In the genomic region with DNA sequence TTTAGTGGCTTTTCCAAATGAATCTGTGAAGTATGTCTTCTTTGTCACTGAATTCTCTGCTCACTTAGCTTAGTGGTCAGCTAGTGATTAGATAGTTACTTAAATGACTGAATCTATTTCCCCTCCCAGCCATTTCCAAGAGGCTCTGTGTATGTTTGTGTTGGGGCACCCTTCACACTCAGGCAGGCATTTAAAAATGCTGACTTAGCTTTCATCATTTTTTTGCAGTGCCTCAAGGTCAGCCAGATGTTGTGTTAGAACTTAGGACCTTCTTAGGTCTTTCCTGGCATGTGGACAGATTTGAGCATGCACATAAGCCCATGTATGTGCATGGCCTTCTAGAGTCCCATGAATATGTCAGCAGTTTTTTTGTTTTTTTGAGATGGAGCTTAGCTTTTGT, we compare ENCODE assay signal across 24 cellular contexts. TPM values are rescaled to one million over a fixed set of nuclear protein-coding genes. Genes with fewer than 3 reads are reported as not detected.
A peak's percentile ranks its signal among the peaks of the same experiment; 100 is the strongest.
DNase-seq lines count a peak whose midpoint lies in the region; ATAC-seq, FAIRE-seq and TF ChIP-seq lines count a peak whose summit lies in the region.
"Had no signal": no experiment of that assay in that cellular context is flagged by ENCODE, and none has a peak within 500 bp of the region (broad histone marks: within the 10 kb centered on the region; RNA-seq: fewer than 3 reads in every experiment).

No MANE protein-coding gene starts in this region.

- CTCF ChIA-PET in A549 (lab: Yijun Ruan, JAX), result interaction anchor here (0.7 to 1.4 kb wide), 2 partner anchors 17 to 35 kb away, joined by 3 to 4 read pairs; no protein-coding TSS in a partner anchor

- no peaks in the 10 kb centered on the region for H3K4me1 ChIP-seq in A549
- peaks cover 6% of the 10 kb centered on the region; the same call in 1 of the 2 replicates for H3K4me1 ChIP-seq in BLaER1
- no peaks in the 10 kb centered on the region for H3K4me1 ChIP-seq in trophoblast cell (ENCODE audit: control insufficient read depth in 1 of 2, insufficient read depth in 2 of 2, low read length in 2 of 2)

- H3K4me3 ChIP-seq in A549 (no peak overlapping the region), BLaER1 (no peak overlapping the region), trophoblast cell (ENCODE audit: low read depth, low read length) (no peak overlapping the region)
- H3K4me3 ChIP-seq: GM12878 had no signal

- no peak overlapping the region for H3K27ac ChIP-seq in A549
- H3K27ac ChIP-seq in BLaER1, result no peak overlapping the region
- no peak overlapping the region for H3K27ac ChIP-seq in trophoblast cell (ENCODE audit: low read depth, low read length)

- POLR2A ChIA-PET in A549 (lab: Yijun Ruan, JAX), result no interaction called here

- no peak overlapping the region for H3K4ac ChIP-seq in trophoblast cell (ENCODE audit: low read depth, low read length)

- H3K27me3 ChIP-seq in BLaER1 (no peaks in the 10 kb centered on the region), trophoblast cell (ENCODE audit: insufficient read depth, low read length) (no peaks in the 10 kb centered on the region)

- DNase-seq in A549 (ENCODE audit: low read depth in 1 of 2, low spot score in 1 of 2), result no peak
- peak; percentile 23 for DNase-seq in RPMI8226
- DNase-seq in trophoblast cell, result no peak
- no peak for DNase-seq in activated naive CD4-positive, alpha-beta T cell treated with Interleukin-2 at 50 U/mL for 16 hours
- DNase-seq: 8988T; AML-193; C1 segment of cervical spinal cord; CD4-positive, alpha-beta memory T cell; CD4-positive, CD25-positive, alpha-beta regulatory T cell; CD8-positive, alpha-beta memory T cell; COR-L47; DMS 273 treated with DMSO at 0.1 percent for 48 hours; DMS153; DMS53; DMS79; DND-41; EL; GDM1 had no signal

- no peak overlapping the region for H3K14ac ChIP-seq in trophoblast cell (ENCODE audit: low read length)

- H3K9me3 ChIP-seq in A549 (peaks cover 8% of the 10 kb centered on the region; the same call in 1 of the 3 replicates), BLaER1 (peaks cover 16% of the 10 kb centered on the region), trophoblast cell (ENCODE audit: insufficient read depth, low read depth, low read length) (no peaks in the 10 kb centered on the region)

- no peak overlapping the region for H4K12ac ChIP-seq in trophoblast cell (ENCODE audit: low read depth, low read length)

- H2AK5ac ChIP-seq in trophoblast cell (ENCODE audit: low read length), result no peak overlapping the region

- TF ChIP-seq RAD21 in A549 (conservative IDR thresholded peaks at IDR 0.05 in 1 of 2, IDR thresholded peaks at IDR 0.05 in 1 of 2), result no peak

- no peak overlapping the region for H2BK120ac ChIP-seq in trophoblast cell (ENCODE audit: insufficient read depth, low read length, poor library complexity)

- H3K79me1 ChIP-seq in trophoblast cell (ENCODE audit: low read length), result no peaks in the 10 kb centered on the region

- H3K23ac ChIP-seq in trophoblast cell (ENCODE audit: low read length), result no peak overlapping the region

- no peak overlapping the region for H2AFZ ChIP-seq in trophoblast cell (ENCODE audit: insufficient read depth, low read length, poor library complexity)

- TF ChIP-seq CTCF in A549 (IDR thresholded peaks at IDR 0.05), result no peak

- no peak overlapping the region for H3K18ac ChIP-seq in trophoblast cell (ENCODE audit: low read length)

- no peak for TF ChIP-seq POLR2A in A549 (IDR thresholded peaks at IDR 0.05; ENCODE audit: low read length)

- H2BK12ac ChIP-seq in trophoblast cell (ENCODE audit: low read length), result no peak overlapping the region

- no peak overlapping the region for H4K91ac ChIP-seq in trophoblast cell (ENCODE audit: low read depth, low read length)

- H3K4me2 ChIP-seq in A549 (no peak overlapping the region), BLaER1 (peak overlapping the region; percentile 18; the same call in 1 of the 2 replicates), trophoblast cell (ENCODE audit: low read length) (no peak overlapping the region)

- H4K8ac ChIP-seq in trophoblast cell (ENCODE audit: low read depth, low read length), result no peak overlapping the region

- H2BK5ac ChIP-seq in trophoblast cell (ENCODE audit: low read depth, low read length, poor library complexity), result no peak overlapping the region

- H3K36me3 ChIP-seq in BLaER1, result no peaks in the 10 kb centered on the region
- H3K36me3 ChIP-seq in trophoblast cell (ENCODE audit: control insufficient read depth in 1 of 2, insufficient read depth in 2 of 2, low read length in 2 of 2), result no peaks in the 10 kb centered on the region

- FAIRE-seq in A549 (lab: Jason Lieb, UNC), result no peak
- FAIRE-seq: A204.1, GM12878, GM12892, GM18507 had no signal

- H3K9ac ChIP-seq in BLaER1 (no peak overlapping the region), trophoblast cell (ENCODE audit: low read length) (no peak overlapping the region)

- H3K79me2 ChIP-seq in trophoblast cell (ENCODE audit: control insufficient read depth, insufficient read depth, low read length, poor library complexity), result no peaks in the 10 kb centered on the region

- H4K20me1 ChIP-seq in BLaER1, result no peaks in the 10 kb centered on the region

- ATAC-seq in A549 (no peak), GM21619 (IDR thresholded peaks at IDR 0.05; ENCODE audit: unreplicated experiment) (no peak)
- ATAC-seq: GM12878 had no signal

- no peak for TF ChIP-seq EP300 in A549 (IDR thresholded peaks at IDR 0.05)

TF ChIP-seq in A549, 52 proteins besides CTCF, POLR2A, EP300 and RAD21:
- TF ChIP-seq, protein P1, sequence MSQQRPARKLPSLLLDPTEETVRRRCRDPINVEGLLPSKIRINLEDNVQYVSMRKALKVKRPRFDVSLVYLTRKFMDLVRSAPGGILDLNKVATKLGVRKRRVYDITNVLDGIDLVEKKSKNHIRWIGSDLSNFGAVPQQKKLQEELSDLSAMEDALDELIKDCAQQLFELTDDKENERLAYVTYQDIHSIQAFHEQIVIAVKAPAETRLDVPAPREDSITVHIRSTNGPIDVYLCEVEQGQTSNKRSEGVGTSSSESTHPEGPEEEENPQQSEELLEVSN (IDR thresholded peaks at IDR 0.05; ENCODE audit: borderline replicate concordance, low read depth), result no peak
- no peak for TF ChIP-seq RNF2 (IDR thresholded peaks at IDR 0.05; ENCODE audit: borderline replicate concordance, low read depth)
- TF ChIP-seq, protein P2, sequence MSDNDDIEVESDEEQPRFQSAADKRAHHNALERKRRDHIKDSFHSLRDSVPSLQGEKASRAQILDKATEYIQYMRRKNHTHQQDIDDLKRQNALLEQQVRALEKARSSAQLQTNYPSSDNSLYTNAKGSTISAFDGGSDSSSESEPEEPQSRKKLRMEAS (IDR thresholded peaks at IDR 0.05), result no peak
- TF ChIP-seq, protein P3, sequence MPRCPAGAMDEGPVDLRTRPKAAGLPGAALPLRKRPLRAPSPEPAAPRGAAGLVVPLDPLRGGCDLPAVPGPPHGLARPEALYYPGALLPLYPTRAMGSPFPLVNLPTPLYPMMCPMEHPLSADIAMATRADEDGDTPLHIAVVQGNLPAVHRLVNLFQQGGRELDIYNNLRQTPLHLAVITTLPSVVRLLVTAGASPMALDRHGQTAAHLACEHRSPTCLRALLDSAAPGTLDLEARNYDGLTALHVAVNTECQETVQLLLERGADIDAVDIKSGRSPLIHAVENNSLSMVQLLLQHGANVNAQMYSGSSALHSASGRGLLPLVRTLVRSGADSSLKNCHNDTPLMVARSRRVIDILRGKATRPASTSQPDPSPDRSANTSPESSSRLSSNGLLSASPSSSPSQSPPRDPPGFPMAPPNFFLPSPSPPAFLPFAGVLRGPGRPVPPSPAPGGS (IDR thresholded peaks at IDR 0.05), result no peak
- peak; percentile 91 for TF ChIP-seq MAFK (IDR thresholded peaks at IDR 0.05; ENCODE audit: partially characterized antibody)
- no peak for TF ChIP-seq HOXB5 (CRISPR knock-in tag; IDR thresholded peaks at IDR 0.05)
- TF ChIP-seq, protein P4, sequence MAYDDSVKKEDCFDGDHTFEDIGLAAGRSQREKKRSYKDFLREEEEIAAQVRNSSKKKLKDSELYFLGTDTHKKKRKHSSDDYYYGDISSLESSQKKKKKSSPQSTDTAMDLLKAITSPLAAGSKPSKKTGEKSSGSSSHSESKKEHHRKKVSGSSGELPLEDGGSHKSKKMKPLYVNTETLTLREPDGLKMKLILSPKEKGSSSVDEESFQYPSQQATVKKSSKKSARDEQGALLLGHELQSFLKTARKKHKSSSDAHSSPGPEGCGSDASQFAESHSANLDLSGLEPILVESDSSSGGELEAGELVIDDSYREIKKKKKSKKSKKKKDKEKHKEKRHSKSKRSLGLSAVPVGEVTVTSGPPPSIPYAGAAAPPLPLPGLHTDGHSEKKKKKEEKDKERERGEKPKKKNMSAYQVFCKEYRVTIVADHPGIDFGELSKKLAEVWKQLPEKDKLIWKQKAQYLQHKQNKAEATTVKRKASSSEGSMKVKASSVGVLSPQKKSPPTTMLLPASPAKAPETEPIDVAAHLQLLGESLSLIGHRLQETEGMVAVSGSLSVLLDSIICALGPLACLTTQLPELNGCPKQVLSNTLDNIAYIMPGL (CRISPR knock-in tag; IDR thresholded peaks at IDR 0.05; ENCODE audit: borderline replicate concordance), result no peak
- TF ChIP-seq HOXA7 (CRISPR knock-in tag; IDR thresholded peaks at IDR 0.05), result no peak
TF ChIP-seq in A549: peak in this region for 1.

RNA-seq across cellular contexts. Expression of a gene that starts 25.4 kb away (rescaled TPM):
- polyA plus RNA-seq in A549 (2011; rRNA removed) (25.2 and 28.1 TPM in 2 replicates), A549 (2017; fragmentation: RNase III; extraction: RNeasy Plus Mini Kit Qiagen cat#74134 plus additional on column Dnase treatment) (16.0 to 18.4 TPM (median 18.1 TPM) in 3 replicates)
- 10.8 and 11.3 TPM in 2 replicates for polyA plus RNA-seq in A549 (2012; cell fraction: cytosol; rRNA removed)
- 17.5 and 24.0 TPM in 2 replicates for polyA plus RNA-seq in A549 (2012; cell fraction: nucleus; rRNA removed)
- polyA minus RNA-seq in A549 (2011; rRNA and poly(A)+ RNA removed), result 10.9 and 12.0 TPM in 2 replicates
- not detected in 2 replicates for polyA plus RNA-seq in trophoblast cell (2013)
